15 cellular contexts compared by ENCODE assay signal in genomic region chr5:10859393-10860195, GRCh38.
A peak's percentile ranks its signal among the peaks of the same experiment; 100 is the strongest.
DNase-seq lines count a peak whose midpoint lies in the region; ATAC-seq and TF ChIP-seq lines count a peak whose summit lies in the region.
"Had no signal": no experiment of that assay in that cellular context is flagged by ENCODE, and none has a peak within 500 bp of the region (broad histone marks: within the 10 kb centered on the region; RNA-seq: fewer than 3 reads in every experiment).

No MANE protein-coding gene starts in this region.

- DNase-seq in HuH-7 (ENCODE audit: low spot score) (peak; percentile 49), RPMI7951 (ENCODE audit: low read depth) (peak; percentile 50), esophagus muscularis mucosa (ENCODE audit: extremely low spot score) (peak; percentile 86), neural crest cell (ENCODE audit: low read depth, low spot score) (peak; percentile 68), left ventricle myocardium inferior (no peak), inferior parietal cortex (ENCODE audit: extremely low spot score) (no peak)
- DNase-seq in activated naive CD4-positive, alpha-beta T cell treated with anti-CD3 and anti-CD28 coated beads for 36 hours = no peak
- DNase-seq: AML-193, H9, MV-4-11, NCI-H1417 treated with DMSO at 0.1 percent for 48 hours, NCI-H2029, OCI-M1, SK-N-SH had no signal

- H3K27me3 ChIP-seq in esophagus muscularis mucosa = peaks cover 0 to 24% (median 1%) of the 10 kb centered on the region in 4 donors
- peaks cover 23% of the 10 kb centered on the region for H3K27me3 ChIP-seq in left ventricle myocardium inferior (ENCODE audit: low read depth)

- no peak for TF ChIP-seq EP300 in esophagus muscularis mucosa (IDR thresholded peaks at IDR 0.05)

- H3K27me3 Mint-ChIP-seq in neural crest cell (ENCODE audit: low read depth) = no peaks in the 10 kb centered on the region
- H3K27me3 Mint-ChIP-seq in activated naive CD4-positive, alpha-beta T cell treated with anti-CD3 and anti-CD28 coated beads for 36 hours (ENCODE audit: low read depth) = peaks cover 17% of the 10 kb centered on the region

- no peak for TF ChIP-seq CTCF in esophagus muscularis mucosa (IDR thresholded peaks at IDR 0.05)
- no peak for TF ChIP-seq CTCF in neural crest cell (conservative IDR thresholded peaks at IDR 0.05)
- TF ChIP-seq CTCF in left ventricle myocardium inferior (IDR thresholded peaks at IDR 0.05; ENCODE audit: borderline replicate concordance) = no peak

- H3K9me3 Mint-ChIP-seq in neural crest cell = no peaks in the 10 kb centered on the region
- no peaks in the 10 kb centered on the region for H3K9me3 Mint-ChIP-seq in activated naive CD4-positive, alpha-beta T cell treated with anti-CD3 and anti-CD28 coated beads for 36 hours

- CTCF ChIA-PET in activated naive CD4-positive, alpha-beta T cell treated with anti-CD3 and anti-CD28 coated beads for 36 hours (lab: Charles Lee) = no interaction called here

- H3K9me3 ChIP-seq in esophagus muscularis mucosa = no peaks in the 10 kb centered on the region
- H3K9me3 ChIP-seq in left ventricle myocardium inferior (replicated peaks) = no peaks in the 10 kb centered on the region
- H3K9me3 ChIP-seq: SK-N-SH had no signal

- peaks cover 11 to 25% (median 18%) of the 10 kb centered on the region in 4 donors for H3K4me1 ChIP-seq in esophagus muscularis mucosa
- H3K4me1 ChIP-seq in left ventricle myocardium inferior = peaks cover 7% of the 10 kb centered on the region

- 92% methylated on average over 15 of the region's 15 CpGs for WGBS in esophagus muscularis mucosa

- H3K36me3 ChIP-seq in esophagus muscularis mucosa = no peaks in the 10 kb centered on the region
- H3K36me3 ChIP-seq in left ventricle myocardium inferior = no peaks in the 10 kb centered on the region

- intact Hi-C loops in esophagus muscularis mucosa (cut with DNase I) (no loop called here), left ventricle myocardium inferior (cut with micrococcal nuclease) (no loop called here)
- intact Hi-C loops in activated naive CD4-positive, alpha-beta T cell treated with anti-CD3 and anti-CD28 coated beads for 36 hours (cut with micrococcal nuclease) = loop anchor here (5.0 to 10.0 kb wide), 4 partner anchors 162 to 1163 kb away; no protein-coding TSS in a partner anchor

- H3K4me3 ChIP-seq in esophagus muscularis mucosa = no peak overlapping the region
- H3K4me3 ChIP-seq in left ventricle myocardium inferior = no peak overlapping the region

- H3K36me3 Mint-ChIP-seq in neural crest cell (ENCODE audit: low read depth) = no peaks in the 10 kb centered on the region
- no peaks in the 10 kb centered on the region for H3K36me3 Mint-ChIP-seq in activated naive CD4-positive, alpha-beta T cell treated with anti-CD3 and anti-CD28 coated beads for 36 hours (ENCODE audit: low read depth)

- TF ChIP-seq POLR2A in esophagus muscularis mucosa (IDR thresholded peaks at IDR 0.05; ENCODE audit: low read depth) = no peak

- H3K27ac ChIP-seq in esophagus muscularis mucosa (replicated peaks in 1 of 4) (no peak overlapping the region), left ventricle myocardium inferior (replicated peaks) (no peak overlapping the region)

- no peak for ATAC-seq in GM21529 (IDR thresholded peaks at IDR 0.05; ENCODE audit: unreplicated experiment)

- H3K4me3 Mint-ChIP-seq in neural crest cell = peak overlapping the region; percentile 58
- H3K4me3 Mint-ChIP-seq in activated naive CD4-positive, alpha-beta T cell treated with anti-CD3 and anti-CD28 coated beads for 36 hours = no peak overlapping the region
- H3K4me3 Mint-ChIP-seq: H9 had no signal

- H3K4me1 Mint-ChIP-seq in neural crest cell = peaks cover 57% of the 10 kb centered on the region
- H3K4me1 Mint-ChIP-seq in activated naive CD4-positive, alpha-beta T cell treated with anti-CD3 and anti-CD28 coated beads for 36 hours (ENCODE audit: low read depth) = peaks cover 2% of the 10 kb centered on the region

- peak overlapping the region; percentile 81 for H3K27ac Mint-ChIP-seq in neural crest cell (ENCODE audit: unreplicated experiment)
- H3K27ac Mint-ChIP-seq in activated naive CD4-positive, alpha-beta T cell treated with anti-CD3 and anti-CD28 coated beads for 36 hours = no peak overlapping the region
- H3K27ac Mint-ChIP-seq: H9 had no signal

Comparison
In these comparisons a context has a peak if more than half of its experiments do, and no peak if none do; other contexts are left out.
1. DNase-seq: peak in HuH-7 (single experiment), RPMI7951 (single experiment), esophagus muscularis mucosa (single experiment) and neural crest cell (single experiment); none in left ventricle myocardium inferior (single experiment), inferior parietal cortex (single experiment) and activated naive CD4-positive, alpha-beta T cell treated with anti-CD3 and anti-CD28 coated beads for 36 hours (single experiment).